9 cellular contexts compared by ENCODE assay signal in the genomic region with DNA sequence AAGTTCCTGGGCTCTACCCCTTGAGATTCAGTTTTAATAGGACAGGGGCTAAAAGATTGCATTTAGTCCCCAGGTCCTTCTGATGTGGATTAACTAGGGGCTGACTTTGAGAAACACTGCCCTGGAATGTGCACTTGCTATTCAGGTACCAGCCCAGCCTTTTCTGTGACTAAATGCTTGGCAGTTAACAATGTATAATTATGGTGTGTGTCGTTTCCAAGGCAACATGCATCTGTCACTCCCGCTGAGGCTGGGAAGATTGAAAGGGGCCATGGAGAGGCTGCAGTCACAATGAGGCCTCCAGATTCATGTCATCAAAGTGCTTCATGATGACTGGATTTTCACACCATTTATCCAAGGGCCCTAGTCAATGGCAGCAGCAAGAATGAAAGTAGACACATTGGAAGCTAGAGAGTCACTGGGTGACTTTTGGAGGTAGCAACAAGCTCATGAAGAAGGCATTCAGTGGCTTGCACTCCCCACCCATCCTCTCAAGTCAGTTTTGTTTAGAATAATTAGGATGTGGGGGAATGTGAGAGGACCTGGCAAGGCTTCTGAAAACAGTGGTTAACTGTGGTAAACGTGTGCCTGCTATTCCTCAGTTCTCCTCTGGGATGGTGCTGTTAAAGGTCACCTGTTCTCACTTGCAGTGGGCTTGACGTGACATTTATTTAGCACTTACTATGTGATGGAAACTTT. TPM values are rescaled to one million over a fixed set of nuclear protein-coding genes. Genes with fewer than 3 reads are reported as not detected.
A peak's percentile ranks its signal among the peaks of the same experiment; 100 is the strongest.
DNase-seq lines count a peak whose midpoint lies in the region; TF ChIP-seq lines count a peak whose summit lies in the region.
"Had no signal": no experiment of that assay in that cellular context is flagged by ENCODE, and none has a peak within 500 bp of the region (broad histone marks: within the 10 kb centered on the region; RNA-seq: fewer than 3 reads in every experiment).

No MANE protein-coding gene starts in this region.

- TF ChIP-seq CTCF in epithelial cell of proximal tubule (conservative IDR thresholded peaks at IDR 0.05; ENCODE audit: low read depth, low read length) = peak; percentile 35

- no peak overlapping the region for H3K4me3 ChIP-seq in epithelial cell of proximal tubule (ENCODE audit: low read depth, low read length)

- DNase-seq in NCI-H2171 treated with DMSO at 0.1 percent for 48 hours (lab: John Stamatoyannopoulos, UW) (peak; percentile 27), NCI-H2171 (lab: John Stamatoyannopoulos, UW) (no peak), NCI-H446 (lab: John Stamatoyannopoulos, UW) (peak; percentile 57 to 63), epithelial cell of proximal tubule (ENCODE audit: low read depth) (peak; percentile 79), pulmonary artery endothelial cell (ENCODE audit: low read depth, low spot score) (peak; percentile 50), OCI-M2 (lab: John Stamatoyannopoulos, UW; ENCODE audit: unreplicated experiment) (no peak), middle frontal gyrus (ENCODE audit: extremely low spot score, low spot score) (no peak)
- no peak for DNase-seq in activated CD8-positive, alpha-beta memory T cell treated with anti-CD3 and anti-CD28 coated beads, Interleukin-2, amount 50 U/mL, for 4 hours
- DNase-seq: MM.1S had no signal

RNA-seq across cellular contexts. Expression of a gene that starts 28.3 kb away (rescaled TPM):
- 111 and 139 TPM in 2 replicates for total RNA-seq in epithelial cell of proximal tubule
- 192 and 219 TPM in 2 replicates for total RNA-seq in pulmonary artery endothelial cell

Comparison
In these comparisons a context has a peak if more than half of its experiments do, and no peak if none do; other contexts are left out.
1. DNase-seq: peak in NCI-H2171 treated with DMSO at 0.1 percent for 48 hours (single experiment), NCI-H446 (2 of 2), epithelial cell of proximal tubule (single experiment) and pulmonary artery endothelial cell (single experiment); none in NCI-H2171 (single experiment), OCI-M2 (single experiment), middle frontal gyrus (single experiment) and activated CD8-positive, alpha-beta memory T cell treated with anti-CD3 and anti-CD28 coated beads, Interleukin-2, amount 50 U/mL, for 4 hours (single experiment).